8 cellular contexts compared by ENCODE assay signal in genomic region chr10:49539320-49539885, GRCh38. TPM values are rescaled to one million over a fixed set of nuclear protein-coding genes. Genes with fewer than 3 reads are reported as not detected.
DNase-seq lines count a peak whose midpoint lies in the region; ATAC-seq and TF ChIP-seq lines count a peak whose summit lies in the region.

No MANE protein-coding gene starts in this region.

- H3K4me3 Mint-ChIP-seq in activated CD4-positive, alpha-beta memory T cell treated with anti-CD3 and anti-CD28 coated beads for 36 hours = peak overlapping the region; percentile 89

- peaks cover 7% of the 10 kb centered on the region for H3K36me3 Mint-ChIP-seq in activated CD4-positive, alpha-beta memory T cell treated with anti-CD3 and anti-CD28 coated beads for 36 hours

- peaks cover 26% of the 10 kb centered on the region for H3K27me3 Mint-ChIP-seq in activated CD4-positive, alpha-beta memory T cell treated with anti-CD3 and anti-CD28 coated beads for 36 hours

- H3K27me3 ChIP-seq in HCT116 (ENCODE audit: insufficient read depth, low read length) (no peaks in the 10 kb centered on the region), mucosa of stomach (ENCODE audit: control insufficient read depth, insufficient read depth, low read length) (no peaks in the 10 kb centered on the region), tibial artery (no peaks in the 10 kb centered on the region)

- H3K79me2 ChIP-seq in HCT116 (ENCODE audit: insufficient read depth, low read length) = peaks cover 25% of the 10 kb centered on the region

- peak overlapping the region; percentile 95 for H3K27ac Mint-ChIP-seq in activated CD4-positive, alpha-beta memory T cell treated with anti-CD3 and anti-CD28 coated beads for 36 hours

- intact Hi-C loops in HCT116 (cut with micrococcal nuclease) (no loop called here), tibial artery (cut with DNase I; ENCODE audit: low total_unique reads) (loop anchor here (5.0 kb wide), 1 partner anchor 1272 kb away; no protein-coding TSS in a partner anchor)
- intact Hi-C loops in activated CD4-positive, alpha-beta memory T cell treated with anti-CD3 and anti-CD28 coated beads for 36 hours (cut with micrococcal nuclease) = loop anchor here (2.0 to 5.0 kb wide), 3 partner anchors 357 to 1233 kb away; partner anchors contain the start of genes MAPK8 and SGMS1

- TF ChIP-seq CTCF in HCT116 (IDR thresholded peaks at IDR 0.05 in 2 of 3, conservative IDR thresholded peaks at IDR 0.05 in 1 of 3; ENCODE audit: borderline replicate concordance in 1 of 3, insufficient read depth in 1 of 3, low read depth in 2 of 3, low read length in 2 of 3) (no peak), tibial artery (IDR thresholded peaks at IDR 0.05) (no peak)

- H3K27ac ChIP-seq in HCT116 (ENCODE audit: low read depth, low read length) (peak overlapping the region; percentile 59; the same call in 1 of the 2 replicates), tibial artery (peak overlapping the region; percentile 89 to 94)

- peak; percentile 12 for DNase-seq in DMS153 treated with DMSO at 0.1 percent for 48 hours (lab: John Stamatoyannopoulos, UW; ENCODE audit: unreplicated experiment)
- no peak for DNase-seq in DMS153 (lab: John Stamatoyannopoulos, UW)
- DNase-seq in HCT116 (ENCODE audit: low read depth, low spot score) = peak; percentile 18
- DNase-seq in NAMALWA (ENCODE audit: low spot score) = peak; percentile 45
- no peak for DNase-seq in activated CD4-positive, alpha-beta memory T cell treated with anti-CD3 and anti-CD28 coated beads for 36 hours
- DNase-seq in tibial artery = peak; percentile 39 to 70

- peak overlapping the region; percentile 63 for H3K9ac ChIP-seq in HCT116 (ENCODE audit: low read length)
- peak overlapping the region; percentile 82 for H3K9ac ChIP-seq in mucosa of stomach (ENCODE audit: low read length)

- peak overlapping the region; percentile 96 for H2AFZ ChIP-seq in HCT116 (ENCODE audit: low read depth, low read length, poor library complexity, severe bottlenecking)

- POLR2A ChIA-PET in HCT116 (lab: Charles Lee) = interaction anchor here (1.2 to 1.7 kb wide), 4 partner anchors 9 to 16 kb away, joined by 4 to 9 read pairs (median 7); no protein-coding TSS in a partner anchor
- POLR2A ChIA-PET in activated CD4-positive, alpha-beta memory T cell treated with anti-CD3 and anti-CD28 coated beads for 36 hours (lab: Charles Lee) = interaction anchor here (0.9 to 1.4 kb wide), 2 partner anchors 9 to 12 kb away, joined by 3 to 4 read pairs; no protein-coding TSS in a partner anchor

- BruUV-seq in HCT116 (replicated peaks; lab: Mats Ljungman, UMichigan) = no TSS peak

- no peaks in the 10 kb centered on the region for H3K36me3 ChIP-seq in HCT116 (ENCODE audit: control insufficient read depth in 1 of 2, insufficient read depth in 2 of 2, low read length in 2 of 2)
- peaks cover 3% of the 10 kb centered on the region for H3K36me3 ChIP-seq in mucosa of stomach (ENCODE audit: control insufficient read depth, insufficient read depth, low read length)
- H3K36me3 ChIP-seq in tibial artery = no peaks in the 10 kb centered on the region

- H3K4me1 Mint-ChIP-seq in activated CD4-positive, alpha-beta memory T cell treated with anti-CD3 and anti-CD28 coated beads for 36 hours (ENCODE audit: low read depth) = peaks cover 34% of the 10 kb centered on the region

- no peak for TF ChIP-seq POLR2A in HCT116 (IDR thresholded peaks at IDR 0.05; ENCODE audit: borderline replicate concordance, extremely low read depth, insufficient read depth, insufficient read length)

- RAD21 ChIA-PET in HCT116 (lab: Charles Lee; ENCODE audit: low non-redundant PET in 1 of 2, low total read pairs in 2 of 2, uncharacterized antibody in 2 of 2, unreplicated experiment in 2 of 2) = no interaction called here

- H3K4me1 ChIP-seq in HCT116 (ENCODE audit: control insufficient read depth in 1 of 2, insufficient read depth in 2 of 2, low read length in 2 of 2) (peaks cover 10 to 22% of the 10 kb centered on the region in 2 experiments), mucosa of stomach (ENCODE audit: control insufficient read depth, insufficient read depth, low read length) (peaks cover 16% of the 10 kb centered on the region), tibial artery (peaks cover 0 to 43% (median 18%) of the 10 kb centered on the region in 4 donors)

- ATAC-seq in HCT116 (peak; percentile 31), esophagus mucosa (peak; percentile 58)

- H3K9me3 ChIP-seq in HCT116 (ENCODE audit: control insufficient read depth in 1 of 2, insufficient read depth in 1 of 2, low read depth in 1 of 2, low read length in 2 of 2) (no peaks in the 10 kb centered on the region), mucosa of stomach (ENCODE audit: control insufficient read depth, low read length) (no peaks in the 10 kb centered on the region), tibial artery (no peaks in the 10 kb centered on the region)

- no peaks in the 10 kb centered on the region for H4K20me1 ChIP-seq in HCT116 (ENCODE audit: insufficient read depth)

- CTCF ChIA-PET in HCT116 (lab: Charles Lee) = interaction anchor here (0.8 to 2.1 kb wide), 5 partner anchors 12 to 883 kb away, joined by 3 to 12 read pairs (median 8); no protein-coding TSS in a partner anchor
- CTCF ChIA-PET in activated CD4-positive, alpha-beta memory T cell treated with anti-CD3 and anti-CD28 coated beads for 36 hours (lab: Charles Lee) = interaction anchor here (1.2 to 1.9 kb wide), 9 partner anchors 8 to 883 kb away, joined by 3 to 11 read pairs (median 5); no protein-coding TSS in a partner anchor

- H3K4me3 ChIP-seq in HCT116 (replicated peaks in 1 of 2; ENCODE audit: low read depth in 1 of 2, low read length in 2 of 2) = peak overlapping the region; percentile 58 to 75
- peak overlapping the region; percentile 58 for H3K4me3 ChIP-seq in mucosa of stomach (ENCODE audit: low read length)
- peak overlapping the region; percentile 82 to 89 for H3K4me3 ChIP-seq in tibial artery

- TF ChIP-seq RAD21 in HCT116 (IDR thresholded peaks at IDR 0.05; ENCODE audit: low read depth) = no peak

- H3K9me2 ChIP-seq in HCT116 (ENCODE audit: insufficient read depth) = no peaks in the 10 kb centered on the region

- H3K4me2 ChIP-seq in HCT116 (ENCODE audit: low read length) = peak overlapping the region; percentile 98

- peaks cover 2% of the 10 kb centered on the region for H3K9me3 Mint-ChIP-seq in activated CD4-positive, alpha-beta memory T cell treated with anti-CD3 and anti-CD28 coated beads for 36 hours

TF ChIP-seq in HCT116, 20 proteins besides CTCF, POLR2A, EP300 and RAD21:
- TF ChIP-seq SP1 (IDR thresholded peaks at IDR 0.05; ENCODE audit: low read depth) = no peak
- no peak for TF ChIP-seq CEBPB (IDR thresholded peaks at IDR 0.05; ENCODE audit: low read depth)
- no peak for TF ChIP-seq ZNF274 (IDR thresholded peaks at IDR 0.05; ENCODE audit: low read depth, low read length)
- TF ChIP-seq EGR1 (IDR thresholded peaks at IDR 0.05; ENCODE audit: low read depth) = no peak
- TF ChIP-seq POLR2AphosphoS5 (IDR thresholded peaks at IDR 0.05; ENCODE audit: low read depth, low read length) = no peak
- TF ChIP-seq TCF7L2 (IDR thresholded peaks at IDR 0.05; ENCODE audit: borderline replicate concordance, extremely low read depth, insufficient read depth, insufficient read length) = no peak
- TF ChIP-seq ELF1 (IDR thresholded peaks at IDR 0.05; ENCODE audit: borderline replicate concordance, low read depth) = no peak
- no peak for TF ChIP-seq ZFX (IDR thresholded peaks at IDR 0.05)
- TF ChIP-seq SRF (IDR thresholded peaks at IDR 0.05; ENCODE audit: low read depth) = no peak
- no peak for TF ChIP-seq EZH2 (IDR thresholded peaks at IDR 0.05)
- TF ChIP-seq JUND (IDR thresholded peaks at IDR 0.05) = no peak
- no peak; the same call in 1 of the 2 replicates for TF ChIP-seq SIN3A (IDR thresholded peaks at IDR 0.05; ENCODE audit: low read depth)
- no peak for TF ChIP-seq MAX (IDR thresholded peaks at IDR 0.05)

RNA-seq across cellular contexts. Expression of gene ERCC6, which starts 0.5 kb away (rescaled TPM):
- total RNA-seq in HCT116 (2021; ENCODE audit: unreplicated experiment) (16.4 TPM), esophagus mucosa (19.0 TPM)
- 5.8 and 9.2 TPM in 2 replicates for polyA plus RNA-seq in HCT116 (2012)
- total RNA-seq in activated CD4-positive, alpha-beta memory T cell treated with anti-CD3 and anti-CD28 coated beads for 36 hours = 10 to 100 TPM; 17.5 to 18.8 TPM

Comparison
In these comparisons a context has a peak if more than half of its experiments do, and no peak if none do; other contexts are left out.
1. DNase-seq: peak in DMS153 treated with DMSO at 0.1 percent for 48 hours (single experiment), HCT116 (single experiment), NAMALWA (single experiment) and tibial artery (2 of 2); none in DMS153 (single experiment) and activated CD4-positive, alpha-beta memory T cell treated with anti-CD3 and anti-CD28 coated beads for 36 hours (single experiment).
2. Peak in every context shown above with its lines, with median percentiles within 50 percentile points of each other: H3K4me3 ChIP-seq.